In genomic region chrX:50635811-50636365, GRCh38 we compare ENCODE assay signal across 14 cellular contexts.
"Had no signal": no experiment of that assay in that cellular context is flagged by ENCODE, and none has a peak within 500 bp of the region (broad histone marks: within the 10 kb centered on the region; RNA-seq: fewer than 3 reads in every experiment).

No MANE protein-coding gene starts in this region.

- H3K27me3 ChIP-seq: body of pancreas, neural progenitor cell, right lobe of liver had no signal

- H3K4me1 ChIP-seq: body of pancreas, lower lobe of right lung, neural progenitor cell, right lobe of liver had no signal

- ATAC-seq: activated CD8-positive, alpha-beta T cell treated with anti-CD3 and anti-CD28 coated beads for 36 hours; activated T-cell treated with anti-CD3 and anti-CD28 coated beads, Interleukin-2, amount 50 U/mL, for 72 hours; body of pancreas; esophagus mucosa; lower lobe of right lung had no signal

- H3K4me3 ChIP-seq: body of pancreas, lower lobe of right lung, neural progenitor cell, right lobe of liver, smooth muscle cell, thoracic aorta had no signal

- H3K9me3 ChIP-seq: body of pancreas, lower lobe of right lung, right lobe of liver, thoracic aorta had no signal

- H3K36me3 ChIP-seq: neural progenitor cell, right lobe of liver, thoracic aorta had no signal

- DNase-seq: activated CD4-positive, alpha-beta T cell treated with anti-CD3 and anti-CD28 coated beads for 4 hours; activated CD8-positive, alpha-beta memory T cell treated with anti-CD3 and anti-CD28 coated beads, Interleukin-2, amount 50 U/mL, for 4 hours; activated CD8-positive, alpha-beta T cell treated with anti-CD3 and anti-CD28 coated beads for 36 hours; activated gamma-delta T cell; activated T-cell treated with anti-CD3 and anti-CD28 coated beads, Interleukin-2, amount 50 U/mL, for 72 hours; body of pancreas; endodermal cell; lower lobe of right lung; right lobe of liver; T-helper 2 cell had no signal
